In genomic region chr7:20141666-20142065, GRCh38 we compare ENCODE assay signal across 13 cellular contexts.
DNase-seq lines count a peak whose midpoint lies in the region; ATAC-seq, FAIRE-seq and TF ChIP-seq lines count a peak whose summit lies in the region.
"Had no signal": no experiment of that assay in that cellular context is flagged by ENCODE, and none has a peak within 500 bp of the region (broad histone marks: within the 10 kb centered on the region; RNA-seq: fewer than 3 reads in every experiment).

No MANE protein-coding gene starts in this region.

- no peak for FAIRE-seq in kidney (lab: Jason Lieb, UNC)
- FAIRE-seq: bronchial epithelial cell had no signal

- H3K9ac ChIP-seq in H9 (ENCODE audit: extremely low read depth, insufficient read length, low read length), result no peak overlapping the region
- no peak overlapping the region for H3K9ac ChIP-seq in kidney (ENCODE audit: low read length in 2 of 2)

- no peaks in the 10 kb centered on the region for H3K79me1 ChIP-seq in H9 (ENCODE audit: insufficient read depth, low read depth, low read length, poor library complexity, severe bottlenecking)

- no peak overlapping the region for H2BK15ac ChIP-seq in H9 (ENCODE audit: low read depth, low read length)

- H3K36me3 Mint-ChIP-seq in H9 (ENCODE audit: insufficient read depth in 1 of 3, low read depth in 3 of 3), result peaks cover 0 to 11% (median 9%) of the 10 kb centered on the region in 3 experiments; a peak in 3 of 7 replicates
- no peaks in the 10 kb centered on the region for H3K36me3 Mint-ChIP-seq in CD4-positive, alpha-beta T cell (ENCODE audit: low read depth)

- H3K27ac Mint-ChIP-seq in H9, result no peak overlapping the region
- no peak overlapping the region for H3K27ac Mint-ChIP-seq in CD4-positive, alpha-beta T cell
- H3K27ac Mint-ChIP-seq: activated T-cell treated with anti-CD3 and anti-CD28 coated beads, Interleukin-2, amount 50 U/mL, for 72 hours had no signal

- H3K4me1 Mint-ChIP-seq in H9, result peaks cover 0 to 6% of the 10 kb centered on the region in 2 experiments; a peak in 2 of 4 replicates
- no peaks in the 10 kb centered on the region for H3K4me1 Mint-ChIP-seq in CD4-positive, alpha-beta T cell (ENCODE audit: low read depth)

- no peaks in the 10 kb centered on the region for H3K79me2 ChIP-seq in H9 (ENCODE audit: insufficient read depth, low read length)

- H3K4me3 Mint-ChIP-seq in H9, result no peak overlapping the region
- no peak overlapping the region for H3K4me3 Mint-ChIP-seq in CD4-positive, alpha-beta T cell
- H3K4me3 Mint-ChIP-seq: activated T-cell treated with anti-CD3 and anti-CD28 coated beads, Interleukin-2, amount 50 U/mL, for 72 hours had no signal

- H3K9me3 Mint-ChIP-seq in H9, result no peaks in the 10 kb centered on the region
- H3K9me3 Mint-ChIP-seq in CD4-positive, alpha-beta T cell, result no peaks in the 10 kb centered on the region

- H4K20me1 ChIP-seq in H9 (ENCODE audit: control insufficient read depth, insufficient read depth, insufficient read length), result no peaks in the 10 kb centered on the region

- no peak overlapping the region for H2AK5ac ChIP-seq in H9 (ENCODE audit: insufficient read length, low read length)

- no peak overlapping the region for H3K18ac ChIP-seq in H9 (ENCODE audit: insufficient read length, low read depth, low read length)

- TF ChIP-seq CTCF in H9 (conservative IDR thresholded peaks at IDR 0.05) (no peak), kidney (IDR thresholded peaks at IDR 0.05; ENCODE audit: borderline replicate concordance, extremely low read depth, insufficient read depth) (no peak)
- TF ChIP-seq CTCF in CD4-positive, alpha-beta T cell (IDR thresholded peaks at IDR 0.05), result no peak

- no peak overlapping the region for H2BK12ac ChIP-seq in H9 (ENCODE audit: insufficient read length, low read depth, low read length)

- intact Hi-C loops in left cardiac atrium (cut with DNase I) (no loop called here), kidney (cut with DNase I) (no loop called here)
- intact Hi-C loops in CD4-positive, alpha-beta T cell (cut with DNase I, micrococcal nuclease), result no loop called here

- H2BK5ac ChIP-seq in H9 (ENCODE audit: insufficient read length, low read length), result no peak overlapping the region

- H3K9me3 ChIP-seq in H9 (ENCODE audit: control insufficient read depth, low read depth, low read length), result no peaks in the 10 kb centered on the region
- no peaks in the 10 kb centered on the region for H3K9me3 ChIP-seq in CD4-positive, alpha-beta T cell (ENCODE audit: control insufficient read depth, low read length)
- H3K9me3 ChIP-seq in kidney (ENCODE audit: control insufficient read depth in 1 of 2, low read length in 2 of 2), result no peaks in the 10 kb centered on the region
- H3K9me3 ChIP-seq: stomach had no signal

- no peak overlapping the region for H4K8ac ChIP-seq in H9 (replicated peaks; ENCODE audit: insufficient read length, low read depth, low read length)

- no peak overlapping the region for H4K5ac ChIP-seq in H9 (ENCODE audit: insufficient read length, low read depth, low read length)

- H3K56ac ChIP-seq in H9 (ENCODE audit: insufficient read length, low read depth, low read length), result no peak overlapping the region

- H3K4me1 ChIP-seq in H9 (ENCODE audit: insufficient read depth, low read length) (no peaks in the 10 kb centered on the region; the same call in 1 of the 2 replicates), kidney (ENCODE audit: control insufficient read depth in 1 of 2, insufficient read depth in 1 of 2, low read depth in 1 of 2, low read length in 2 of 2) (no peaks in the 10 kb centered on the region)

- CTCF ChIA-PET in CD4-positive, alpha-beta T cell (lab: Charles Lee), result no interaction called here

- no peak overlapping the region for H3K23ac ChIP-seq in H9 (ENCODE audit: insufficient read length, low read depth, low read length)

- H2AFZ ChIP-seq in H9 (ENCODE audit: low read length), result no peak overlapping the region

- H2BK20ac ChIP-seq in H9 (ENCODE audit: low read depth, low read length, poor library complexity, severe bottlenecking), result no peak overlapping the region

- POLR2A ChIA-PET in CD4-positive, alpha-beta T cell (lab: Charles Lee), result no interaction called here

- no peaks in the 10 kb centered on the region for H3K36me3 ChIP-seq in kidney (ENCODE audit: control insufficient read depth in 1 of 2, insufficient read depth in 2 of 2, low read length in 2 of 2)
- H3K36me3 ChIP-seq: stomach had no signal

- no peak overlapping the region for H4K91ac ChIP-seq in H9 (ENCODE audit: insufficient read length, low read depth, low read length)

- no CpG with 5 or more reads among the region's 4 CpGs for WGBS in H9 (ENCODE audit: extremely low coverage, insufficient read length, low lambda C conversion rate)

- H3K4ac ChIP-seq in H9 (ENCODE audit: low read depth, low read length), result no peak overlapping the region

- H3K4me2 ChIP-seq in H9 (ENCODE audit: insufficient read depth, insufficient read length, low read length), result no peak overlapping the region

- H2BK120ac ChIP-seq in H9 (ENCODE audit: low read depth, low read length, poor library complexity, severe bottlenecking), result no peak overlapping the region

- ATAC-seq in HG03565 (IDR thresholded peaks at IDR 0.05; ENCODE audit: unreplicated experiment) (peak; percentile 49), left cardiac atrium (no peak)
- ATAC-seq in CD4-positive, alpha-beta T cell (ENCODE audit: poor library complexity), result no peak
- ATAC-seq: activated T-cell treated with anti-CD3 and anti-CD28 coated beads, Interleukin-2, amount 50 U/mL, for 72 hours had no signal

- no peak overlapping the region for H3K27ac ChIP-seq in H9 (ENCODE audit: insufficient read length, low read depth, low read length)
- no peak overlapping the region for H3K27ac ChIP-seq in CD4-positive, alpha-beta T cell (ENCODE audit: low read depth, low read length)
- H3K27ac ChIP-seq in kidney (ENCODE audit: low read depth in 2 of 2, low read length in 2 of 2), result no peak overlapping the region

- H3K27me3 ChIP-seq in H9 (ENCODE audit: insufficient read depth, low read length), result no peaks in the 10 kb centered on the region
- H3K27me3 ChIP-seq in CD4-positive, alpha-beta T cell (ENCODE audit: control insufficient read depth, insufficient read depth, low read length), result no peaks in the 10 kb centered on the region
- H3K27me3 ChIP-seq: stomach had no signal

- H3K27me3 Mint-ChIP-seq in H9 (ENCODE audit: low read depth), result no peaks in the 10 kb centered on the region
- H3K27me3 Mint-ChIP-seq in CD4-positive, alpha-beta T cell, result no peaks in the 10 kb centered on the region

- no peak overlapping the region for H3K14ac ChIP-seq in H9 (ENCODE audit: insufficient read depth, low read length)

- peak; percentile 91 for DNase-seq in DMS53 treated with DMSO at 0.1 percent for 48 hours (lab: John Stamatoyannopoulos, UW; ENCODE audit: unreplicated experiment)
- DNase-seq in NCI-H69 (lab: John Stamatoyannopoulos, UW), result peak; percentile 95
- peak; percentile 58 for DNase-seq in foreskin melanocyte
- DNase-seq in left cardiac atrium, result no peak
- DNase-seq in H9, result no peak
- DNase-seq in CD4-positive, alpha-beta T cell, result no peak
- no peak for DNase-seq in kidney
- DNase-seq: activated CD4-positive, alpha-beta T cell treated with anti-CD3 and anti-CD28 coated beads for 1 hour; activated T-cell treated with anti-CD3 and anti-CD28 coated beads, Interleukin-2, amount 50 U/mL, for 72 hours; EL; stomach had no signal

- no peaks in the 10 kb centered on the region for H3K23me2 ChIP-seq in H9 (ENCODE audit: insufficient read length, low read depth, low read length, poor library complexity, severe bottlenecking)

- H3K4me3 ChIP-seq in kidney (ENCODE audit: low read length in 2 of 2), result no peak overlapping the region
- H3K4me3 ChIP-seq: stomach had no signal

- no peak overlapping the region for H3T11ph ChIP-seq in H9 (ENCODE audit: low read length)

Comparison
In these comparisons a context has a peak if more than half of its experiments do, and no peak if none do; other contexts are left out.
1. DNase-seq: peak in DMS53 treated with DMSO at 0.1 percent for 48 hours (single experiment), NCI-H69 (single experiment) and foreskin melanocyte (single experiment); none in left cardiac atrium (single experiment), H9 (single experiment), CD4-positive, alpha-beta T cell (0 of 10) and kidney (single experiment).